Comparison of ENCODE assay signal across 8 cellular contexts in genomic region chr4:6779667-6780565, GRCh38. TPM values are rescaled to one million over a fixed set of nuclear protein-coding genes. Genes with fewer than 3 reads are reported as not detected.
A peak's percentile ranks its signal among the peaks of the same experiment; 100 is the strongest.
DNase-seq lines count a peak whose midpoint lies in the region; ATAC-seq and TF ChIP-seq lines count a peak whose summit lies in the region.

No MANE protein-coding gene starts in this region.

- no peak overlapping the region for H3K4me2 ChIP-seq in trophoblast cell (ENCODE audit: low read length)

- no peak overlapping the region for H3K18ac ChIP-seq in trophoblast cell (ENCODE audit: low read length)

- no peaks in the 10 kb centered on the region for H3K36me3 Mint-ChIP-seq in type B pancreatic cell

- no CpG with 5 or more reads among the region's 17 CpGs for WGBS in trophoblast cell (ENCODE audit: extremely low coverage, insufficient coverage, insufficient read length)

- H3K27ac ChIP-seq in cardiac muscle cell (no peak overlapping the region), iPS-18a (ENCODE audit: low read length) (no peak overlapping the region), trophoblast cell (ENCODE audit: low read depth, low read length) (no peak overlapping the region)

- no peak overlapping the region for H2BK12ac ChIP-seq in trophoblast cell (ENCODE audit: low read length)

- no peak overlapping the region for H2BK120ac ChIP-seq in trophoblast cell (ENCODE audit: insufficient read depth, low read length, poor library complexity)

- H2AK5ac ChIP-seq in trophoblast cell (ENCODE audit: low read length): no peak overlapping the region

- H3K14ac ChIP-seq in trophoblast cell (ENCODE audit: low read length): no peak overlapping the region

- no peak overlapping the region for H4K12ac ChIP-seq in trophoblast cell (ENCODE audit: low read depth, low read length)

- H4K91ac ChIP-seq in trophoblast cell (ENCODE audit: low read depth, low read length): no peak overlapping the region

- H3K4me1 Mint-ChIP-seq in type B pancreatic cell (ENCODE audit: unreplicated experiment): peaks cover 17% of the 10 kb centered on the region

- DNase-seq in cardiac muscle cell (ENCODE audit: low read depth in 1 of 2, low spot score in 1 of 2) (peak; percentile 29 to 58), cardiac septum (ENCODE audit: low spot score) (no peak), OCI-M1 (lab: John Stamatoyannopoulos, UW) (peak; percentile 29), type B pancreatic cell (ENCODE audit: extremely low spot score, unreplicated experiment) (no peak), trophoblast cell (no peak)

- H3K27ac Mint-ChIP-seq in type B pancreatic cell: peak overlapping the region; percentile 87

- H3K9me3 ChIP-seq in cardiac muscle cell (ENCODE audit: low read depth) (no peaks in the 10 kb centered on the region), iPS-18a (ENCODE audit: control insufficient read depth, low read depth, low read length) (no peaks in the 10 kb centered on the region), trophoblast cell (ENCODE audit: insufficient read depth, low read depth, low read length) (no peaks in the 10 kb centered on the region)

- peaks cover 49% of the 10 kb centered on the region for H3K27me3 Mint-ChIP-seq in type B pancreatic cell

- no peaks in the 10 kb centered on the region for H3K36me3 ChIP-seq in cardiac muscle cell
- H3K36me3 ChIP-seq in iPS-18a (ENCODE audit: control insufficient read depth, low read depth, low read length): no peaks in the 10 kb centered on the region
- H3K36me3 ChIP-seq in trophoblast cell (ENCODE audit: control insufficient read depth in 1 of 2, insufficient read depth in 2 of 2, low read length in 2 of 2): no peaks in the 10 kb centered on the region

- H2BK5ac ChIP-seq in trophoblast cell (ENCODE audit: low read depth, low read length, poor library complexity): no peak overlapping the region

- intact Hi-C loops in cardiac septum (cut with DNase I): loop anchor here (5.0 kb wide), 3 partner anchors 77 to 292 kb away; no protein-coding TSS in a partner anchor

- TF ChIP-seq CTCF in cardiac muscle cell (IDR thresholded peaks at IDR 0.05; ENCODE audit: low read depth, low read length) (peak; percentile 11), type B pancreatic cell (conservative IDR thresholded peaks at IDR 0.05) (no peak)

- no peak overlapping the region for H3K9ac ChIP-seq in iPS-18a (ENCODE audit: low read length)
- H3K9ac ChIP-seq in trophoblast cell (ENCODE audit: low read length): no peak overlapping the region

- H4K8ac ChIP-seq in trophoblast cell (ENCODE audit: low read depth, low read length): no peak overlapping the region

- peak overlapping the region; percentile 46 for H3K4me3 Mint-ChIP-seq in type B pancreatic cell

- H3K9me3 Mint-ChIP-seq in type B pancreatic cell: no peaks in the 10 kb centered on the region

- H3K27me3 ChIP-seq in cardiac muscle cell: peaks cover 20% of the 10 kb centered on the region
- peaks cover 12% of the 10 kb centered on the region for H3K27me3 ChIP-seq in iPS-18a (ENCODE audit: control insufficient read depth, insufficient read depth, low read length)
- H3K27me3 ChIP-seq in trophoblast cell (ENCODE audit: insufficient read depth, low read length): no peaks in the 10 kb centered on the region

- peaks cover 14% of the 10 kb centered on the region for H3K79me2 ChIP-seq in trophoblast cell (ENCODE audit: control insufficient read depth, insufficient read depth, low read length, poor library complexity)

- H3K4me3 ChIP-seq in cardiac muscle cell (no peak overlapping the region), iPS-18a (ENCODE audit: low read length) (peak overlapping the region; percentile 7), trophoblast cell (ENCODE audit: low read depth, low read length) (no peak overlapping the region)

- H3K4ac ChIP-seq in trophoblast cell (ENCODE audit: low read depth, low read length): no peak overlapping the region

- peaks cover 17% of the 10 kb centered on the region for H3K4me1 ChIP-seq in cardiac muscle cell (ENCODE audit: low read depth)
- peaks cover 26% of the 10 kb centered on the region for H3K4me1 ChIP-seq in iPS-18a (ENCODE audit: control insufficient read depth, low read depth, low read length)
- no peaks in the 10 kb centered on the region for H3K4me1 ChIP-seq in trophoblast cell (ENCODE audit: control insufficient read depth in 1 of 2, insufficient read depth in 2 of 2, low read length in 2 of 2)

- no peak overlapping the region for H3K23ac ChIP-seq in trophoblast cell (ENCODE audit: low read length)

- H3K79me1 ChIP-seq in trophoblast cell (ENCODE audit: low read length): peaks cover 11% of the 10 kb centered on the region

- ATAC-seq in HG02973 (IDR thresholded peaks at IDR 0.05; ENCODE audit: unreplicated experiment) (no peak), HG03565 (IDR thresholded peaks at IDR 0.05; ENCODE audit: unreplicated experiment) (no peak)

- H2AFZ ChIP-seq in trophoblast cell (ENCODE audit: insufficient read depth, low read length, poor library complexity): no peak overlapping the region

RNA-seq across cellular contexts. Expression of gene KIAA0232, which starts 2.6 kb away (rescaled TPM):
- total RNA-seq in cardiac muscle cell: 25.8 and 28.7 TPM in 2 replicates
- polyA plus RNA-seq in cardiac muscle cell: 27.4 and 30.0 TPM in 2 replicates
- total RNA-seq in cardiac septum: 73.0 TPM
- 33.9 and 35.9 TPM in 2 replicates for total RNA-seq in type B pancreatic cell (ENCODE audit: low replicate concordance)
- polyA plus RNA-seq in trophoblast cell (2013): 12.6 and 12.8 TPM in 2 replicates

Comparison
In these comparisons a context has a peak if more than half of its experiments do, and no peak if none do; other contexts are left out.
1. DNase-seq: peak in cardiac muscle cell (2 of 2) and OCI-M1 (single experiment); none in cardiac septum (single experiment), type B pancreatic cell (single experiment) and trophoblast cell (0 of 2).